In genomic region chr3:99970198-99970597, GRCh38 we compare ENCODE assay signal across 15 cellular contexts.
DNase-seq lines count a peak whose midpoint lies in the region; ATAC-seq, FAIRE-seq and TF ChIP-seq lines count a peak whose summit lies in the region.
"Had no signal": no experiment of that assay in that cellular context is flagged by ENCODE, and none has a peak within 500 bp of the region (broad histone marks: within the 10 kb centered on the region; RNA-seq: fewer than 3 reads in every experiment).

No MANE protein-coding gene starts in this region.

- FAIRE-seq in GM19239 (lab: Jason Lieb, UNC), result peak; percentile 71

- no peak overlapping the region for H3K4me3 ChIP-seq in GM12864 (ENCODE audit: low read depth, low read length)
- H3K4me3 ChIP-seq: HAP-1, hepatocyte, prostate gland, SK-N-MC, transverse colon had no signal

- no peak for TF ChIP-seq CTCF in GM12864 (IDR thresholded peaks at IDR 0.05; ENCODE audit: low read depth, low read length, missing control alignments)

- DNase-seq in GM12864 (ENCODE audit: low read depth) (peak; percentile 15), GM19239 (ENCODE audit: insufficient read length, low spot score) (no peak), DMS 273 treated with DMSO at 0.1 percent for 48 hours (lab: John Stamatoyannopoulos, UW) (no peak), hippocampal formation (lab: John Stamatoyannopoulos, UW) (no peak), T-helper 9 cell (no peak)
- no peak for DNase-seq in stimulated activated CD4-positive, alpha-beta T cell treated with anti-CD3 and anti-CD28 coated beads, Interleukin-4, amount 100 ng/mL, for 24 hours
- DNase-seq: DND-41, NCI-H526 treated with DMSO at 0.1 percent for 48 hours, transverse colon had no signal

- ATAC-seq in HG02623 (IDR thresholded peaks at IDR 0.05; ENCODE audit: unreplicated experiment) (peak; percentile 97), HG03439 (IDR thresholded peaks at IDR 0.05; ENCODE audit: unreplicated experiment) (peak; percentile 53)
